8 cellular contexts compared by ENCODE assay signal in genomic region chr19:48203227-48203793, GRCh38. TPM values are rescaled to one million over a fixed set of nuclear protein-coding genes. Genes with fewer than 3 reads are reported as not detected.
A peak's percentile ranks its signal among the peaks of the same experiment; 100 is the strongest.
DNase-seq lines count a peak whose midpoint lies in the region; ATAC-seq and TF ChIP-seq lines count a peak whose summit lies in the region.

No MANE protein-coding gene starts in this region.

- H3K4me3 ChIP-seq in RWPE2 (ENCODE audit: severe bottlenecking) (peak overlapping the region; percentile 56), iPS-18a (ENCODE audit: low read length) (peak overlapping the region; percentile 58), thymus (ENCODE audit: low read length) (peak overlapping the region; percentile 57)

- no peak for ATAC-seq in RWPE2 (ENCODE audit: low read depth)
- no peak for ATAC-seq in HG03378 (IDR thresholded peaks at IDR 0.05; ENCODE audit: unreplicated experiment)

- peaks cover 10% of the 10 kb centered on the region; the same call in 1 of the 2 replicates for H3K36me3 ChIP-seq in RWPE2 (ENCODE audit: low read depth)
- no peaks in the 10 kb centered on the region for H3K36me3 ChIP-seq in iPS-18a (ENCODE audit: control insufficient read depth, low read depth, low read length)
- H3K36me3 ChIP-seq in thymus (ENCODE audit: control insufficient read depth, insufficient read depth), result peaks cover 3% of the 10 kb centered on the region

- peak; percentile 43 for DNase-seq in activated CD8-positive, alpha-beta memory T cell treated with anti-CD3 and anti-CD28 coated beads, Interleukin-2, amount 50 U/mL, for 48 hours
- no peak for DNase-seq in activated CD8-positive, alpha-beta memory T cell treated with anti-CD3 and anti-CD28 coated beads, Interleukin-2, amount 50 U/mL, for 4 hours
- DNase-seq in RWPE2 (ENCODE audit: low spot score) (no peak), mucosa of gallbladder (ENCODE audit: low spot score) (no peak), head of caudate nucleus (no peak)

- TF ChIP-seq CTCF in RWPE2 (IDR thresholded peaks at IDR 0.05; ENCODE audit: poor library complexity, severe bottlenecking), result no peak

- H3K9ac ChIP-seq in iPS-18a (ENCODE audit: low read length), result peak overlapping the region; percentile 58

- no peaks in the 10 kb centered on the region for H3K27me3 ChIP-seq in RWPE2 (ENCODE audit: insufficient read depth, poor library complexity, severe bottlenecking)
- no peaks in the 10 kb centered on the region for H3K27me3 ChIP-seq in iPS-18a (ENCODE audit: control insufficient read depth, insufficient read depth, low read length)
- H3K27me3 ChIP-seq in thymus (ENCODE audit: control insufficient read depth, insufficient read depth), result no peaks in the 10 kb centered on the region

- H3K4me1 ChIP-seq in RWPE2 (ENCODE audit: insufficient read depth, poor library complexity, severe bottlenecking) (peaks cover 7% of the 10 kb centered on the region), iPS-18a (ENCODE audit: control insufficient read depth, low read depth, low read length) (peaks cover 10% of the 10 kb centered on the region), thymus (ENCODE audit: control insufficient read depth, insufficient read depth, low read length) (peaks cover 5% of the 10 kb centered on the region)

- H3K9me3 ChIP-seq in RWPE2 (ENCODE audit: severe bottlenecking) (no peaks in the 10 kb centered on the region), iPS-18a (ENCODE audit: control insufficient read depth, low read depth, low read length) (no peaks in the 10 kb centered on the region), thymus (ENCODE audit: control insufficient read depth) (no peaks in the 10 kb centered on the region)

- intact Hi-C loops in head of caudate nucleus (cut with DNase I), result loop anchor here (2.0 kb wide), 1 partner anchor 33 kb away; the partner anchor contains the start of genes LIG1 and ZSWIM9

- 21% methylated on average over 5 of the region's 5 CpGs for WGBS in thymus

- H3K27ac ChIP-seq in RWPE2 (ENCODE audit: poor library complexity, severe bottlenecking) (peak overlapping the region; percentile 37), iPS-18a (ENCODE audit: low read length) (peak overlapping the region; percentile 73), thymus (ENCODE audit: low read depth) (peak overlapping the region; percentile 67)

RNA-seq across cellular contexts. Expression of gene ZSWIM9, which starts 32.8 kb away (rescaled TPM):
- polyA plus RNA-seq in thymus, result 2.7 TPM
- total RNA-seq in mucosa of gallbladder, result 10.7 TPM

RNA-seq across cellular contexts. Expression of gene LIG1, which starts 33.2 kb away (rescaled TPM):
- 76.6 TPM for polyA plus RNA-seq in thymus
- total RNA-seq in mucosa of gallbladder, result 22.6 TPM

RNA-seq across cellular contexts. Expression of gene CARD8, which starts 52.4 kb away (rescaled TPM):
- 66.4 TPM for polyA plus RNA-seq in thymus
- 38.6 TPM for total RNA-seq in mucosa of gallbladder
